11 cellular contexts compared by ENCODE assay signal in the genomic region with DNA sequence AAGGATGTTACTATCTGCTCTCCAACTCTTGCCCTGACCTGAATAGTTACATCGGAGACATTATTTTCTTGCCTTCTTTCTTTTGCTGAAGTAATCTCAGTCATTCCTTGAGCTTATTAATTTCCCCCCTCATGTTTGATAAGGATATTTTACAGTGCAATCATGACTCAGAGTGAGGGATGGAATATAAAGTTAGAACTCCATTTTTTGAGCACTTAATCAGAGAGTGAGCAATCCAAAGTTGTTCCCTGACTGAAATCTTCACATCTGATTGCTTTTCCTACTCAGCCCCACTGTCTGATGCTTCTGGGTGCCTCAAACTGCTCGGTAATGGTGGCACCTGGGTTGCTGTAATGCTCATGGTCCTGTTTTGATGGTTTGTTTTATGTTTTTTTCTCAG.
"Had no signal": no experiment of that assay in that cellular context is flagged by ENCODE, and none has a peak within 500 bp of the region (broad histone marks: within the 10 kb centered on the region; RNA-seq: fewer than 3 reads in every experiment).

No MANE protein-coding gene starts in this region.

- DNase-seq: GM23248, GOT3, H7, H9, HCEC 1CT, HFFc6 had no signal

- H3K27ac ChIP-seq: GM23248 had no signal

- ATAC-seq: GM23338, HCT116 had no signal

- FAIRE-seq: H1, H54 had no signal

- H3K4me2 ChIP-seq: GM23338 had no signal

- H3K9ac ChIP-seq: GM23248 had no signal

- H3K36me3 ChIP-seq: HAP-1 had no signal

- H3K27ac Mint-ChIP-seq: GM23338, H9, HFFc6 had no signal

- H2AFZ ChIP-seq: GM23248, GM23338 had no signal

- H3K4me3 Mint-ChIP-seq: GM23338, H9, HFFc6 had no signal

- H3K4me3 ChIP-seq: GM23248, GM23338, HAP-1 had no signal

- H3K9me3 ChIP-seq: HAP-1 had no signal
